25 cellular contexts compared by ENCODE assay signal in the genomic region with DNA sequence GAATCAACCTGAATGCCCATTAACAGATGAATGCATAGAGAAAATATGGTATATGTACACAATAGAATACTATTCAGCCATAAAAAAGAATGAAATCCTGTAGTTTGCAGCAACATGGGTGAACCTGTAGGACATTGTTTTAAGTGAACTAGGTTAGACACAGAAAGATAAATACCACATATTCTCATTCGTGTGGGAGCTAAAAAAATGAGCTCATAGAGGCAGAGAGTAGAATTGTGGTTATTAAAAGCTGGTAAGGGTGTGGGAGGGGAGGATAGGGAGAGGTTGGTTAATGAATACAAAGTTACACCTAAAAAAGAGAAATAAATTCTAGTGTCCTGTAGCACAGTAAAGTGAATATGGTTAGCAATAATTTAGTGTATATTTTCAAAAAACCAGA. TPM values are rescaled to one million over a fixed set of nuclear protein-coding genes. Genes with fewer than 3 reads are reported as not detected.
DNase-seq lines count a peak whose midpoint lies in the region; ATAC-seq and TF ChIP-seq lines count a peak whose summit lies in the region.
"Had no signal": no experiment of that assay in that cellular context is flagged by ENCODE, and none has a peak within 500 bp of the region (broad histone marks: within the 10 kb centered on the region; RNA-seq: fewer than 3 reads in every experiment).

No MANE protein-coding gene starts in this region.

- ATAC-seq in GM18861 (IDR thresholded peaks at IDR 0.05; ENCODE audit: unreplicated experiment), result peak; percentile 40
- ATAC-seq in GM21717 (IDR thresholded peaks at IDR 0.05; ENCODE audit: unreplicated experiment), result peak; percentile 40
- ATAC-seq in HG02981 (IDR thresholded peaks at IDR 0.05; ENCODE audit: unreplicated experiment), result peak; percentile 37
- peak; percentile 36 for ATAC-seq in HG03571 (IDR thresholded peaks at IDR 0.05; ENCODE audit: unreplicated experiment)
- ATAC-seq: left cardiac atrium, T-cell had no signal

- H3K4me1 Mint-ChIP-seq in CD14-positive monocyte, result peaks cover 9% of the 10 kb centered on the region

- H3K27ac Mint-ChIP-seq in CD14-positive monocyte, result no peak overlapping the region
- H3K27ac Mint-ChIP-seq: activated naive CD4-positive, alpha-beta T cell treated with anti-CD3 and anti-CD28 coated beads, Interleukin-2, amount 10 ng/mL, durations not matched to agents 7 days and 5 days; T-cell had no signal

- DNase-seq in mucosa of gallbladder (ENCODE audit: low spot score) (no peak), CD14-positive monocyte (ENCODE audit: low spot score) (no peak), UCSD-AML1 (lab: John Stamatoyannopoulos, UW; ENCODE audit: unreplicated experiment) (no peak), DMS153 treated with DMSO at 0.1 percent for 48 hours (lab: John Stamatoyannopoulos, UW; ENCODE audit: unreplicated experiment) (no peak)
- DNase-seq: activated CD4-positive, alpha-beta T cell treated with anti-CD3 and anti-CD28 coated beads for 48 hours; activated naive CD4-positive, alpha-beta T cell treated with anti-CD3 and anti-CD28 coated beads, Interleukin-2, amount 10 ng/mL, durations not matched to agents 7 days and 5 days; amygdala; foreskin melanocyte; GOT3; IMR-90; left cardiac atrium; mammary epithelial cell; NCI-H1092 treated with DMSO at 0.1 percent for 48 hours; NCI-H187 treated with DMSO at 0.1 percent for 48 hours; NCI-H2227 treated with DMSO at 0.1 percent for 48 hours; NCI-H69; Peyer's patch; sigmoid colon; SJCRH30; stimulated activated CD4-positive, alpha-beta T cell treated with anti-CD3 and anti-CD28 coated beads, Interleukin-15, amount 100 ng/mL, for 24 hours; T-cell had no signal

- peaks cover 0 to 1% (median 0%) of the 10 kb centered on the region in 3 donors for H3K27me3 Mint-ChIP-seq in CD14-positive monocyte (ENCODE audit: low read depth in 3 of 3)
- H3K27me3 Mint-ChIP-seq: T-cell had no signal

- H3K36me3 Mint-ChIP-seq in CD14-positive monocyte, result no peaks in the 10 kb centered on the region
- H3K36me3 Mint-ChIP-seq: activated naive CD4-positive, alpha-beta T cell treated with anti-CD3 and anti-CD28 coated beads, Interleukin-2, amount 10 ng/mL, durations not matched to agents 7 days and 5 days; T-cell had no signal

- H3K4me3 Mint-ChIP-seq in CD14-positive monocyte, result no peak overlapping the region
- H3K4me3 Mint-ChIP-seq: activated naive CD4-positive, alpha-beta T cell treated with anti-CD3 and anti-CD28 coated beads, Interleukin-2, amount 10 ng/mL, durations not matched to agents 7 days and 5 days; T-cell had no signal

- intact Hi-C loops in CD14-positive monocyte (cut with micrococcal nuclease), result no loop called here

- TF ChIP-seq CTCF in CD14-positive monocyte (IDR thresholded peaks at IDR 0.05), result no peak

- peaks cover 0 to 5% (median 0%) of the 10 kb centered on the region in 7 donors for H3K9me3 Mint-ChIP-seq in CD14-positive monocyte
- H3K9me3 Mint-ChIP-seq: T-cell had no signal

RNA-seq across cellular contexts. Expression of a gene that starts 23.5 kb away (rescaled TPM):
- total RNA-seq in mucosa of gallbladder, result 3.7 TPM
- polyA plus RNA-seq in CD14-positive monocyte, result 1 to 10 TPM; 2.5 to 3.3 TPM

RNA-seq across cellular contexts. Expression of a gene that starts 26.3 kb away (rescaled TPM):
- 48.0 TPM for total RNA-seq in mucosa of gallbladder
- polyA plus RNA-seq in CD14-positive monocyte, result 10 to 100 TPM; 38.4 to 61.6 TPM

RNA-seq across cellular contexts. Expression of a gene that starts 45.3 kb away (rescaled TPM):
- total RNA-seq in mucosa of gallbladder, result 5.4 TPM
- polyA plus RNA-seq in CD14-positive monocyte, result under 1 TPM in 1 of 2 donors, not detected in 1; 0.08 TPM
